In the genomic region with DNA sequence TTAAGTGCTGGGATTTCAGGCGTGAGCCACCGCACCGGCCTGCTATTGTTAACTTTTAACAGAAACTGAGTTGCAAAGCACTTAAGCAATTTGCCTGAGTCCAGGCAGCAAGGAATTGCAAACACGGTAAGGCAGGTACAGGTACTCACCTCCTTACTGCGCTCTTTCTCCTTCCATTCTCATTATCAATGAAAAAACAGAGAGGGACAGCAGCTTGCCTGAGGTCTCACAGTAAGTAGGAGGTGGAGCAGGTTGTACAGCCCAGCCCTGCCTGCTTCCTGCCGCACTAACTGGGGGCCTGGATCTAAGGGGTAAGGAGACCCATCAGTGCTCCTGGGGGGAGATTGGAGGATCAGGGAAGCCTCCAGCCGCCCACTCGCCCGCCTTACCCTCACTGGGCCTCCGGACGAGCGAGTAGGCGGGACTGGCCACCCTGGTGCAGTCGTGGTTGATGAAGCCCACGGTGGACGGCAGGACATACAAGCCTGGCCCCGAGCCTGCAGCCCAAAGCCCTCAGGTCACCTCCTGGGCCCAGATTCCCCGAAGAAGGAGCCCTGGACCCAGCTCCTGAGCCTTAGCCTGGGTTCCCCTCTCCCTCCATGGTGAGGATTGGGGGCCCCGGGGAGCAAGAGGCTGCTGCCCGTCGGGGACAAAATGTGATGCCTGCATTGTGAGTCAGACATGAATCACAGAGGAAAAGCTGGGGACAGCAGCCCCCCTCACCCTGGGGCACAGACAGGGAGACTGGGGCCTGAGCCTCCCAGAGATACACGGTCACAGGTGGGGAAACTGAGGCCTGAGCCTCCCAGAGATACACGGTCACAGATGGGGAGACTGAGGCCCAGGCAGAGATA, we compare ENCODE assay signal across 17 cellular contexts. TPM values are rescaled to one million over a fixed set of nuclear protein-coding genes. Genes with fewer than 3 reads are reported as not detected.
DNase-seq lines count a peak whose midpoint lies in the region; ATAC-seq and TF ChIP-seq lines count a peak whose summit lies in the region.
"Had no signal": no experiment of that assay in that cellular context is flagged by ENCODE, and none has a peak within 500 bp of the region (broad histone marks: within the 10 kb centered on the region; RNA-seq: fewer than 3 reads in every experiment).

No MANE protein-coding gene starts in this region.

- H3K4me1 ChIP-seq in osteoblast (ENCODE audit: insufficient read depth, low read length): peaks cover 8% of the 10 kb centered on the region
- no peaks in the 10 kb centered on the region for H3K4me1 ChIP-seq in gastroesophageal sphincter

- no peaks in the 10 kb centered on the region for H4K20me1 ChIP-seq in osteoblast (ENCODE audit: insufficient read depth, low read length)

- H3K27ac ChIP-seq in osteoblast (ENCODE audit: low read depth, low read length) (no peak overlapping the region), gastroesophageal sphincter (no peak overlapping the region)
- H3K27ac ChIP-seq: SJSA1 had no signal

- no peak for ATAC-seq in gastroesophageal sphincter
- ATAC-seq: CD8-positive, alpha-beta T cell had no signal

- no peaks in the 10 kb centered on the region for H3K79me2 ChIP-seq in osteoblast (ENCODE audit: insufficient read depth, low read length)

- H3K27me3 Mint-ChIP-seq in HFFc6 (ENCODE audit: insufficient read depth): peaks cover 3% of the 10 kb centered on the region

- peaks cover 6% of the 10 kb centered on the region for H3K4me1 Mint-ChIP-seq in HFFc6 (ENCODE audit: low read depth)

- H3K27me3 ChIP-seq in osteoblast (ENCODE audit: insufficient read depth, low read length) (peaks cover 4% of the 10 kb centered on the region), gastroesophageal sphincter (peaks cover 7% of the 10 kb centered on the region)
- H3K27me3 ChIP-seq: MG63, SJSA1 had no signal

- H3K4me3 ChIP-seq in osteoblast (ENCODE audit: insufficient read depth, low read length) (no peak overlapping the region), gastroesophageal sphincter (no peak overlapping the region)
- H3K4me3 ChIP-seq: MG63, SJSA1 had no signal

- H3K9me3 ChIP-seq in osteoblast (ENCODE audit: low read depth, low read length) (no peaks in the 10 kb centered on the region), gastroesophageal sphincter (no peaks in the 10 kb centered on the region)
- H3K9me3 ChIP-seq: MG63, SJSA1 had no signal

- 61 to 80% methylated on average over 3 of the region's 23 CpGs for WGBS in gastroesophageal sphincter (ENCODE audit: low coverage in 1 of 2), 2 donors

- DNase-seq in EL: peak; percentile 57
- DNase-seq in HFFc6: peak; percentile 16
- DNase-seq in RPMI7951 (ENCODE audit: low read depth): peak; percentile 50
- DNase-seq in osteoblast (ENCODE audit: insufficient read length, low spot score, missing footprints): peak; percentile 88
- DNase-seq in UCSD-AML1 (lab: John Stamatoyannopoulos, UW; ENCODE audit: unreplicated experiment): no peak
- no peak for DNase-seq in GDM1 (lab: John Stamatoyannopoulos, UW)
- DNase-seq: CD8-positive, alpha-beta T cell; HCEC 1CT; KG1; MG63; NCI-H1105 treated with DMSO at 0.1 percent for 48 hours; NCI-H187 treated with DMSO at 0.1 percent for 48 hours; NCI-H524; SW 1271 had no signal

- H3K9me3 Mint-ChIP-seq in HFFc6: no peaks in the 10 kb centered on the region
- H3K9me3 Mint-ChIP-seq: CD8-positive, alpha-beta T cell had no signal

- H3K36me3 Mint-ChIP-seq in HFFc6 (ENCODE audit: low read depth): no peaks in the 10 kb centered on the region
- H3K36me3 Mint-ChIP-seq: CD8-positive, alpha-beta T cell had no signal

- H3K4me2 ChIP-seq in osteoblast (ENCODE audit: insufficient read depth, low read length): no peak overlapping the region

- TF ChIP-seq POLR2A in gastroesophageal sphincter (IDR thresholded peaks at IDR 0.05): no peak

- no peak for TF ChIP-seq EP300 in gastroesophageal sphincter (IDR thresholded peaks at IDR 0.05)

- no peak overlapping the region for H2AFZ ChIP-seq in osteoblast (ENCODE audit: low read length)

- no peak for TF ChIP-seq CTCF in HFFc6 (IDR thresholded peaks at IDR 0.05)
- no peak for TF ChIP-seq CTCF in osteoblast (IDR thresholded peaks at IDR 0.05; ENCODE audit: extremely low read depth, low read depth, low read length)
- no peak for TF ChIP-seq CTCF in gastroesophageal sphincter (IDR thresholded peaks at IDR 0.05)

- H3K27ac Mint-ChIP-seq in HFFc6: no peak overlapping the region
- H3K27ac Mint-ChIP-seq: CD8-positive, alpha-beta T cell had no signal

- no peak overlapping the region; the same call in 1 of the 2 replicates for H3K4me3 Mint-ChIP-seq in HFFc6
- H3K4me3 Mint-ChIP-seq: CD8-positive, alpha-beta T cell had no signal

- no peaks in the 10 kb centered on the region for H3K36me3 ChIP-seq in osteoblast (ENCODE audit: insufficient read depth, low read length)
- no peaks in the 10 kb centered on the region for H3K36me3 ChIP-seq in gastroesophageal sphincter
- H3K36me3 ChIP-seq: MG63, SJSA1 had no signal

RNA-seq across cellular contexts. Expression of gene SHC2, which starts 11.4 kb away (rescaled TPM):
- total RNA-seq in HFFc6 (2021; fragmentation: NEBNext Ultra II Directional; extraction: Animal tissue kit (Norgen Biotek cat#: 25700)): not detected
- 0.10 TPM in 1 of 2 replicates, not detected in the other for total RNA-seq in RPMI7951 (2014; rRNA removed; shearing (Covaris generic))
- total RNA-seq in osteoblast: 0.36 and 1.5 TPM in 2 replicates
- 10 to 100 TPM; 14.7 to 24.6 (median 20.4) TPM for total RNA-seq in gastroesophageal sphincter
- total RNA-seq: SJSA1 had no signal

RNA-seq across cellular contexts. Expression of gene MADCAM1, which starts 24.1 kb away (rescaled TPM):
- total RNA-seq in HFFc6 (2021; fragmentation: NEBNext Ultra II Directional; extraction: Animal tissue kit (Norgen Biotek cat#: 25700)): under 1 TPM; 0.11 to 0.47 (median 0.21) TPM
- total RNA-seq in RPMI7951 (2014; rRNA removed; shearing (Covaris generic)): 0.12 TPM in 1 of 2 replicates, not detected in the other
- 0.59 and 0.72 TPM in 2 replicates for total RNA-seq in osteoblast
- total RNA-seq in gastroesophageal sphincter: under 1 TPM in 3 of 4 donors, not detected in 1; 0.20 to 0.46 (median 0.40) TPM
- total RNA-seq: Daoy, SJSA1 had no signal

RNA-seq across cellular contexts. Expression of gene TPGS1, which starts 35.1 kb away (rescaled TPM):
- total RNA-seq in HFFc6 (2021; fragmentation: NEBNext Ultra II Directional; extraction: Animal tissue kit (Norgen Biotek cat#: 25700)): 10 to 100 TPM; 20.2 to 24.7 (median 21.1) TPM
- total RNA-seq in RPMI7951 (2014; rRNA removed; shearing (Covaris generic)): 26.2 and 48.8 TPM in 2 replicates
- total RNA-seq in osteoblast (38.3 and 47.8 TPM in 2 replicates), gastroesophageal sphincter (10 to 100 TPM; 50.3 to 83.9 (median 69.7) TPM)

RNA-seq across cellular contexts. Expression of gene CDC34, which starts 59.3 kb away (rescaled TPM):
- total RNA-seq in HFFc6 (2021; fragmentation: NEBNext Ultra II Directional; extraction: Animal tissue kit (Norgen Biotek cat#: 25700)): 10 to 100 TPM; 63.8 to 79.9 (median 64.6) TPM
- 56.4 and 61.8 TPM in 2 replicates for total RNA-seq in RPMI7951 (2014; rRNA removed; shearing (Covaris generic))
- total RNA-seq in osteoblast (32.9 and 40.4 TPM in 2 replicates), gastroesophageal sphincter (10 to 100 TPM; 43.2 to 86.9 (median 70.2) TPM)

Comparison
In these comparisons a context has a peak if more than half of its experiments do, and no peak if none do; other contexts are left out.
1. DNase-seq: peak in EL (single experiment), HFFc6 (single experiment), RPMI7951 (single experiment) and osteoblast (single experiment); none in UCSD-AML1 (single experiment) and GDM1 (single experiment).